ENCODE assay signal across 1 cellular context in the genomic region with DNA sequence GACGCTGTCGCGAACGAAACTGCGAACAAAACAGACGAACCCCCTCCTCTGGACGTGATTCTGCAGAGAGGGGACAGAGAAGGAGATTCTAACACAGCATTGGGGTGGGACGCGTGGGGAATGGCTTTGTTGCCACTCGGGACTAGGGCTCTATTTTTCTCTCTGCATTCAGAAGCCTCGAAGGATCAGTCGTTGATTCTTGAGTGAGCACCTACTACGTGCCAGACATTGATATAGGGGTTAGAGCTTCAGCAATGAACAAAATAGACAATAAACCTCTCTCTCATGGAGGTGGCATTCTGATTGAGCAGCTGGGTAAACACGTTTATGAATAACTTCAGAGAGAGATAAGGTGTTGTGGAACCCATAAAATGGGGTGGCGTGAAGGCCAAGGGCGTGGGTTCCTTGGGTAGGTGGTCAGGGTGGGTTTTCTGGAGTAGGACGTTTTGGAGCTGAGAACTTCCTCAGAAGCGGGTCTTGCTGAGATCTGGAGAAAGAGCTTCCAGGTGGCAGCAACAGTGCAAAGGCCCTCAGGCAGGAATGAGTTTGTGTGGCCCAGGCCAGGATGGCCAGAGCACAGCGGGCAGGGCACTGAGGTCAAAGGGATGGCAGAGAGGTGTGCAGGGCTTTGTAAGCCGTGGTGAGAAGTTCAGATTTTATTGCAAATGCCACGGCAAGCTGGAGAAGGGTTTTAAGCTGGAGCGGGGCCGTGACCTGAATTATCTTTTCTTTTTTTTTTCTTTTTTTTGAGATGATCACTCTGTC.
TF ChIP-seq lines count a peak whose summit lies in the region.

No MANE protein-coding gene starts in this region.

TF ChIP-seq in H1, 55 proteins besides CTCF, POLR2A, EP300 and RAD21:
- TF ChIP-seq CREB1 (IDR thresholded peaks at IDR 0.05) (no peak), EGR1 (IDR thresholded peaks at IDR 0.05; ENCODE audit: borderline replicate concordance, low read depth, low read length) (no peak), KDM4A (IDR thresholded peaks at IDR 0.05; ENCODE audit: low read depth, low read length, severe bottlenecking) (no peak), TCF12 (IDR thresholded peaks at IDR 0.05; ENCODE audit: low read depth, low read length) (no peak), KDM1A (IDR thresholded peaks at IDR 0.05; ENCODE audit: borderline replicate concordance, low read length) (no peak), MAFK (IDR thresholded peaks at IDR 0.05; ENCODE audit: low read depth, low read length) (no peak), TAF1 (IDR thresholded peaks at IDR 0.05; ENCODE audit: low read depth, low read length) (no peak), NANOG (IDR thresholded peaks at IDR 0.05; ENCODE audit: insufficient read depth, low read depth, low read length, poor library complexity, severe bottlenecking) (no peak), CEBPB (IDR thresholded peaks at IDR 0.05; ENCODE audit: low read depth, low read length) (no peak), SAP30 (IDR thresholded peaks at IDR 0.05; ENCODE audit: insufficient read depth, insufficient replicate concordance, low read length) (no peak), SP4 (IDR thresholded peaks at IDR 0.05; ENCODE audit: low read length) (no peak), YY1 (IDR thresholded peaks at IDR 0.05; ENCODE audit: low read depth, low read length) (no peak), CTBP2 (IDR thresholded peaks at IDR 0.05; ENCODE audit: borderline replicate concordance, insufficient read depth, insufficient read length, low read length) (no peak), CHD1 (IDR thresholded peaks at IDR 0.05; ENCODE audit: low read depth, low read length) (no peak), CBX8 (IDR thresholded peaks at IDR 0.05; ENCODE audit: borderline replicate concordance, low read depth, low read length) (no peak), ZNF274 (IDR thresholded peaks at IDR 0.05; ENCODE audit: borderline replicate concordance, extremely low read depth, low read length) (no peak), BCL11A (IDR thresholded peaks at IDR 0.05; ENCODE audit: low read depth in 2 of 2, low read length in 2 of 2) (no peak)
- TF ChIP-seq, protein P1, sequence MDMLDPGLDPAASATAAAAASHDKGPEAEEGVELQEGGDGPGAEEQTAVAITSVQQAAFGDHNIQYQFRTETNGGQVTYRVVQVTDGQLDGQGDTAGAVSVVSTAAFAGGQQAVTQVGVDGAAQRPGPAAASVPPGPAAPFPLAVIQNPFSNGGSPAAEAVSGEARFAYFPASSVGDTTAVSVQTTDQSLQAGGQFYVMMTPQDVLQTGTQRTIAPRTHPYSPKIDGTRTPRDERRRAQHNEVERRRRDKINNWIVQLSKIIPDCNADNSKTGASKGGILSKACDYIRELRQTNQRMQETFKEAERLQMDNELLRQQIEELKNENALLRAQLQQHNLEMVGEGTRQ (IDR thresholded peaks at IDR 0.05; ENCODE audit: low read length) = no peak
